In the genomic region with DNA sequence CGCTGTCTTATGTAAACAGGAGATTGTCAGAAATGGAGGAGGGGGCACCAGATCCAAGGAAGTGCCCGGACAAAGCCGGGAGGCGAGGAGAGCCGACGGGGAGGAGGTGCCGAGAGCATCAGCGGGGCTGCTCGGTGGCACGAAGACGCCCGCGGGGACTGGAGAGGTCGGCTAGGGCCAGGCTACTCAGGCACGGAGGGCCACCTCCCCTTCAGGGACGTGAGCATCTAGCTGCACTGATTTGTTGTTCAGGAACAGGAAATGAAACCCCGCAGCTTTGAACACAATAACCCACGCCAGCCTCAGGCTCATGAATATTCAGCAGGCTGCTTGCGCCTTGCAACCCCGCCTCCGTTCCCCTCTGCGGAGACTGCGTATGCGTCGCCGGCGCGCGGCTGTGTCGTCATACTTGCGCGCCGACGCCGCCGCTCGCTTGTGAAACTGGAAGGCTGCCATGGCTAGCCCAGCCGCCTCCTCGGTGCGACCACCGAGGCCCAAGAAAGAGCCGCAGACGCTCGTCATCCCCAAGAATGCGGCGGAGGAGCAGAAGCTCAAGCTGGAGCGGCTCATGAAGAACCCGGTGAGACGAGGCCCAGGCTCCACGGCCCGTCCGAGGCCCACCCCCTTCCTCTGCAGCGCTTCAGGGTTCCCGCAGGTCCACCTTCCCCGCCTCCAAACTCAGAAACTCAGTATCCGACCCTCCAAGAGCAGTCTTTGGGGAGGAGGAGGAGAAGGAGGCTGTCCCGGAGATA, we compare ENCODE assay signal across 8 cellular contexts. TPM values are rescaled to one million over a fixed set of nuclear protein-coding genes. Genes with fewer than 3 reads are reported as not detected.
A peak's percentile ranks its signal among the peaks of the same experiment; 100 is the strongest.
DNase-seq lines count a peak whose midpoint lies in the region; ATAC-seq, FAIRE-seq and TF ChIP-seq lines count a peak whose summit lies in the region.

Gene PRKRIP1 (plus strand): TSS at position 406 of the 752 bp plus-strand sequence. CDS start 49 bp downstream, at position 455.

- H3K4me3 ChIP-seq in ascending aorta (peak within 1 kb of the TSS; percentile 61 to 85), rectal smooth muscle tissue (ENCODE audit: low read length) (peak within 1 kb of the TSS; percentile 63), vagina (peak within 1 kb of the TSS; percentile 56 to 82)

- ATAC-seq in HG02981 (IDR thresholded peaks at IDR 0.05; ENCODE audit: unreplicated experiment) = peak; percentile 99

- TF ChIP-seq POLR2A in vagina (IDR thresholded peaks at IDR 0.05) = no peak

- peak; percentile 94 for FAIRE-seq in GM18507 (lab: Jason Lieb, UNC)

- DNase-seq in GM18507 (ENCODE audit: extremely low spot score, insufficient read length, low read depth) = peak; percentile 83
- DNase-seq in NCI-H2029 treated with DMSO at 0.1 percent for 48 hours (lab: John Stamatoyannopoulos, UW) = peak; percentile 55
- peak; percentile 92 for DNase-seq in T-helper 22 cell (ENCODE audit: low read depth)
- DNase-seq in ascending aorta (ENCODE audit: low spot score in 2 of 2) = peak; percentile 59 to 93
- DNase-seq in hepatic stellate cell (ENCODE audit: low spot score) = peak; percentile 82
- peak in 1 of 2 donors; percentile 92 for DNase-seq in vagina (ENCODE audit: extremely low spot score in 2 of 2)

- H3K9ac ChIP-seq in rectal smooth muscle tissue (ENCODE audit: low read length) = peak within 1 kb of the TSS; percentile 21

- H3K36me3 ChIP-seq in ascending aorta (peaks cover 17 to 19% of the 10 kb centered on the region in 2 donors), rectal smooth muscle tissue (ENCODE audit: control insufficient read depth, insufficient read depth, low read length) (peaks cover 7% of the 10 kb centered on the region), vagina (peaks cover 0 to 19% of the 10 kb centered on the region in 2 donors)

- intact Hi-C loops in ascending aorta (cut with DNase I) = loop anchor here (5.0 kb wide), 1 partner anchor 36 kb away; the partner anchor contains the start of gene ORAI2
- intact Hi-C loops in vagina (cut with DNase I) = no loop called here

- TF ChIP-seq CTCF in ascending aorta (IDR thresholded peaks at IDR 0.05) (no peak), vagina (IDR thresholded peaks at IDR 0.05) (no peak)

- H3K27me3 ChIP-seq in ascending aorta = no peaks in the 10 kb centered on the region
- no peaks in the 10 kb centered on the region for H3K27me3 ChIP-seq in rectal smooth muscle tissue (ENCODE audit: control insufficient read depth, insufficient read depth, low read length)
- H3K27me3 ChIP-seq in vagina = no peaks in the 10 kb centered on the region

- H3K4me1 ChIP-seq in ascending aorta = peaks cover 5 to 6% of the 10 kb centered on the region in 2 donors
- peaks cover 5% of the 10 kb centered on the region for H3K4me1 ChIP-seq in rectal smooth muscle tissue (ENCODE audit: control insufficient read depth, insufficient read depth, low read length)
- H3K4me1 ChIP-seq in vagina = peaks cover 18% of the 10 kb centered on the region

- H3K9me3 ChIP-seq in ascending aorta (no peaks in the 10 kb centered on the region), vagina (no peaks in the 10 kb centered on the region)

- H3K27ac ChIP-seq in ascending aorta (peak within 1 kb of the TSS; percentile 60 to 71), rectal smooth muscle tissue (ENCODE audit: low read depth, low read length) (peak within 1 kb of the TSS; percentile 76), vagina (peak within 1 kb of the TSS; percentile 86)

RNA-seq across cellular contexts. Expression of gene PRKRIP1, which starts in this region (rescaled TPM):
- total RNA-seq in ascending aorta = 23.6 TPM
- 17.4 TPM for total RNA-seq in vagina
